In genomic region chr1:6454856-6455751, GRCh38 we compare ENCODE assay signal across 11 cellular contexts. TPM values are rescaled to one million over a fixed set of nuclear protein-coding genes. Genes with fewer than 3 reads are reported as not detected.
DNase-seq lines count a peak whose midpoint lies in the region; ATAC-seq and TF ChIP-seq lines count a peak whose summit lies in the region.
"Had no signal": no experiment of that assay in that cellular context is flagged by ENCODE, and none has a peak within 500 bp of the region (broad histone marks: within the 10 kb centered on the region; RNA-seq: fewer than 3 reads in every experiment).

No MANE protein-coding gene starts in this region.

- H3K79me2 ChIP-seq in neural progenitor cell (ENCODE audit: low read depth): no peaks in the 10 kb centered on the region

- peak overlapping the region; percentile 67 for H3K4me3 Mint-ChIP-seq in T-helper 17 cell
- H3K4me3 Mint-ChIP-seq in neural progenitor cell: no peak overlapping the region

- H3K36me3 ChIP-seq in neural progenitor cell: no peaks in the 10 kb centered on the region
- no peaks in the 10 kb centered on the region for H3K36me3 ChIP-seq in colonic mucosa
- no peaks in the 10 kb centered on the region for H3K36me3 ChIP-seq in sigmoid colon
- no peaks in the 10 kb centered on the region for H3K36me3 ChIP-seq in HAP-1 (replicated peaks)
- H3K36me3 ChIP-seq: transverse colon had no signal

- in situ Hi-C loops in G401 (cut with HindIII; ENCODE audit: low sequenced_read_pairs) (no loop called here), HAP-1 (cut with MboI; ENCODE audit: low sequenced_read_pairs) (no loop called here)

- peak; percentile 32 for DNase-seq in GM12865 (ENCODE audit: low read depth)
- peak; percentile 45 to 51 (median 47) for DNase-seq in T-helper 17 cell
- peak; percentile 41 for DNase-seq in dermis blood vessel endothelial cell
- DNase-seq in neural progenitor cell (ENCODE audit: low spot score): peak; percentile 48
- no peak for DNase-seq in G401 (ENCODE audit: low spot score)
- DNase-seq in colonic mucosa: no peak
- DNase-seq in sigmoid colon: no peak
- DNase-seq in HAP-1 (ENCODE audit: low spot score in 2 of 2): no peak
- DNase-seq: body of pancreas, GF-D8, transverse colon had no signal

- peaks cover 29% of the 10 kb centered on the region for H3K4me1 Mint-ChIP-seq in T-helper 17 cell
- peaks cover 19% of the 10 kb centered on the region for H3K4me1 Mint-ChIP-seq in neural progenitor cell

- H3K4me3 ChIP-seq in GM12865 (ENCODE audit: low read depth, low read length): no peak overlapping the region
- H3K4me3 ChIP-seq in neural progenitor cell: no peak overlapping the region
- H3K4me3 ChIP-seq in colonic mucosa: no peak overlapping the region
- no peak overlapping the region for H3K4me3 ChIP-seq in sigmoid colon
- no peak overlapping the region for H3K4me3 ChIP-seq in HAP-1
- H3K4me3 ChIP-seq: body of pancreas, transverse colon had no signal

- H3K27me3 ChIP-seq in neural progenitor cell (peaks cover 16% of the 10 kb centered on the region), colonic mucosa (peaks cover 5% of the 10 kb centered on the region), sigmoid colon (peaks cover 11 to 95% (median 64%) of the 10 kb centered on the region in 3 donors), HAP-1 (ENCODE audit: low read depth) (peaks cover 41% of the 10 kb centered on the region)
- H3K27me3 ChIP-seq: body of pancreas had no signal

- no peak for TF ChIP-seq EP300 in sigmoid colon (IDR thresholded peaks at IDR 0.05)

- ATAC-seq in T-helper 17 cell: peak; percentile 58
- ATAC-seq: body of pancreas had no signal

- TF ChIP-seq CTCF in GM12865 (IDR thresholded peaks at IDR 0.05; ENCODE audit: insufficient read depth, low read depth, low read length, missing control alignments): no peak
- no peak for TF ChIP-seq CTCF in neural progenitor cell (IDR thresholded peaks at IDR 0.05)
- TF ChIP-seq CTCF in colonic mucosa (IDR thresholded peaks at IDR 0.05): no peak
- no peak for TF ChIP-seq CTCF in sigmoid colon (IDR thresholded peaks at IDR 0.05)

- H3K9me3 Mint-ChIP-seq in neural progenitor cell: no peaks in the 10 kb centered on the region

- H3K27ac ChIP-seq in neural progenitor cell: no peak overlapping the region
- no peak overlapping the region for H3K27ac ChIP-seq in colonic mucosa
- no peak overlapping the region for H3K27ac ChIP-seq in sigmoid colon
- H3K27ac ChIP-seq: body of pancreas, transverse colon had no signal

- no peak overlapping the region for H3K4me2 ChIP-seq in neural progenitor cell

- intact Hi-C loops in colonic mucosa (cut with DNase I): no loop called here
- intact Hi-C loops in sigmoid colon (cut with DNase I): no loop called here

- peaks cover 7% of the 10 kb centered on the region for H3F3A ChIP-seq in neural progenitor cell (ENCODE audit: low read depth)

- H3K4me1 ChIP-seq in neural progenitor cell (peaks cover 9% of the 10 kb centered on the region), colonic mucosa (peaks cover under 1% of the 10 kb centered on the region), sigmoid colon (peaks cover 0 to 21% (median 2%) of the 10 kb centered on the region in 4 donors), HAP-1 (no peaks in the 10 kb centered on the region)

- H3K27ac Mint-ChIP-seq in T-helper 17 cell (no peak overlapping the region), neural progenitor cell (no peak overlapping the region)

- H3K9ac ChIP-seq in neural progenitor cell (no peak overlapping the region), colonic mucosa (ENCODE audit: low read depth in 2 of 2, low read length in 2 of 2) (no peak overlapping the region)

- 38 to 79% methylated on average over 115 of the region's 115 CpGs for WGBS in sigmoid colon, 2 donors

- no peaks in the 10 kb centered on the region for H4K20me1 ChIP-seq in neural progenitor cell (ENCODE audit: low read depth)

- no peak overlapping the region for H2AFZ ChIP-seq in neural progenitor cell (replicated peaks)

- H3K36me3 Mint-ChIP-seq in T-helper 17 cell (ENCODE audit: low read depth) (peaks cover 2% of the 10 kb centered on the region), neural progenitor cell (no peaks in the 10 kb centered on the region)

- no peak for TF ChIP-seq POLR2A in sigmoid colon (IDR thresholded peaks at IDR 0.05)

- no peaks in the 10 kb centered on the region for H3K9me3 ChIP-seq in T-helper 17 cell (ENCODE audit: control insufficient read depth, low read length, poor library complexity, severe bottlenecking)
- H3K9me3 ChIP-seq in neural progenitor cell (ENCODE audit: low read depth): no peaks in the 10 kb centered on the region
- no peaks in the 10 kb centered on the region for H3K9me3 ChIP-seq in colonic mucosa
- no peaks in the 10 kb centered on the region for H3K9me3 ChIP-seq in sigmoid colon
- no peaks in the 10 kb centered on the region for H3K9me3 ChIP-seq in HAP-1
- H3K9me3 ChIP-seq: body of pancreas, transverse colon had no signal

- H3K27me3 Mint-ChIP-seq in T-helper 17 cell (peaks cover 9% of the 10 kb centered on the region), neural progenitor cell (ENCODE audit: insufficient read depth, low read depth) (peaks cover 3% of the 10 kb centered on the region)

RNA-seq across cellular contexts. Expression of gene TNFRSF25, which starts 10.9 kb away (rescaled TPM):
- total RNA-seq in T-helper 17 cell (100 to 1,000 TPM; 393 to 433 TPM), dermis blood vessel endothelial cell (8.0 and 17.4 TPM in 2 replicates), neural progenitor cell (ENCODE audit: low replicate concordance) (15.6 and 23.7 TPM in 2 replicates), colonic mucosa (10 to 100 TPM; 33.1 to 87.1 TPM), sigmoid colon (10 to 100 TPM in 1 of 4 donors, 1 to 10 TPM in 3; 2.5 to 11.6 (median 5.5) TPM)
- total RNA-seq in G401 (2014; rRNA removed; shearing (Covaris generic)): 4.9 and 6.1 TPM in 2 replicates
- 10 to 100 TPM in 1 of 3 donors, 1 to 10 TPM in 2; 3.5 to 65.9 (median 7.8) TPM for polyA plus RNA-seq in sigmoid colon

RNA-seq across cellular contexts. Expression of gene ESPN, which starts 30.5 kb away (rescaled TPM):
- total RNA-seq in T-helper 17 cell: 10 to 100 TPM; 13.2 to 15.7 TPM
- 0.60 and 0.68 TPM in 2 replicates for total RNA-seq in dermis blood vessel endothelial cell
- 7.1 and 11.0 TPM in 2 replicates for total RNA-seq in neural progenitor cell (ENCODE audit: low replicate concordance)
- total RNA-seq in G401 (2014; rRNA removed; shearing (Covaris generic)): 0.07 TPM in 1 of 2 replicates, not detected in the other
- 10 to 100 TPM; 74.3 to 98.0 TPM for total RNA-seq in colonic mucosa
- total RNA-seq in sigmoid colon: 1 to 10 TPM in 1 of 4 donors, under 1 TPM in 1, not detected in 2; 0.55 to 1.3 TPM
- polyA plus RNA-seq in sigmoid colon: 100 to 1,000 TPM in 2 of 3 donors, 10 to 100 TPM in 1; 86.5 to 202 (median 117) TPM

RNA-seq across cellular contexts. Expression of gene HES2, which starts 35.4 kb away (rescaled TPM):
- not detected for total RNA-seq in T-helper 17 cell
- 9.9 and 14.1 TPM in 2 replicates for total RNA-seq in dermis blood vessel endothelial cell
- total RNA-seq in neural progenitor cell (ENCODE audit: low replicate concordance): 0.04 and 0.22 TPM in 2 replicates
- 1.6 and 3.1 TPM in 2 replicates for total RNA-seq in G401 (2014; rRNA removed; shearing (Covaris generic))
- 10 to 100 TPM; 14.2 to 24.0 TPM for total RNA-seq in colonic mucosa
- total RNA-seq in sigmoid colon: not detected
- 10 to 100 TPM; 10.7 to 27.0 (median 19.9) TPM for polyA plus RNA-seq in sigmoid colon

RNA-seq across cellular contexts. Expression of gene PLEKHG5, which starts 36.4 kb away (rescaled TPM):
- 10 to 100 TPM; 10.8 to 12.8 TPM for total RNA-seq in T-helper 17 cell
- 36.9 and 50.9 TPM in 2 replicates for total RNA-seq in dermis blood vessel endothelial cell
- 7.4 and 25.9 TPM in 2 replicates for total RNA-seq in neural progenitor cell (ENCODE audit: low replicate concordance)
- total RNA-seq in G401 (2014; rRNA removed; shearing (Covaris generic)): 8.2 and 8.6 TPM in 2 replicates
- total RNA-seq in colonic mucosa: 10 to 100 TPM; 13.9 to 19.6 TPM
- 1 to 10 TPM; 2.5 to 7.5 (median 5.2) TPM for total RNA-seq in sigmoid colon
- 10 to 100 TPM in 1 of 3 donors, 1 to 10 TPM in 2; 4.2 to 18.8 (median 5.4) TPM for polyA plus RNA-seq in sigmoid colon

Comparison
In these comparisons a context has a peak if more than half of its experiments do, and no peak if none do; other contexts are left out.
1. DNase-seq: peak in GM12865 (single experiment), T-helper 17 cell (3 of 3), dermis blood vessel endothelial cell (single experiment) and neural progenitor cell (single experiment); none in G401 (single experiment), colonic mucosa (single experiment), sigmoid colon (single experiment) and HAP-1 (0 of 2).
2. RNA of gene TNFRSF25, which starts 10.9 kb away (total RNA-seq): 393 to 433 TPM in T-helper 17 cell; 33.1 to 87.1 TPM in colonic mucosa, 8.0 to 17.4 TPM in dermis blood vessel endothelial cell, 15.6 to 23.7 TPM in neural progenitor cell, 2.5 to 11.6 TPM in sigmoid colon and 4.9 to 6.1 TPM in G401; every median in the first group is over 4 times any median in the second.